ENCODE assay signal across 30 cellular contexts in genomic region chr10:11653758-11654471, GRCh38.
"Had no signal": no experiment of that assay in that cellular context is flagged by ENCODE, and none has a peak within 500 bp of the region (broad histone marks: within the 10 kb centered on the region; RNA-seq: fewer than 3 reads in every experiment).

No MANE protein-coding gene starts in this region.

- H3K36me3 ChIP-seq: left lung, lower lobe of right lung, neural progenitor cell, pancreas, prostate gland, sigmoid colon, spleen, suprapubic skin, thoracic aorta, tibial artery, upper lobe of right lung, uterus had no signal

- ATAC-seq: left colon; left lung; lower lobe of right lung; natural killer cell; pancreas; right cardiac atrium; stimulated activated effector memory CD8-positive, alpha-beta T cell treated with anti-CD3 and anti-CD28 coated beads, Interleukin-12 subunit alpha, Interleukin-12 subunit beta, amount 100 ng/mL, for 72 hours; upper lobe of right lung had no signal

- H3K27me3 Mint-ChIP-seq: naive B cell; stimulated activated naive CD8-positive, alpha-beta T cell treated with anti-CD3 and anti-CD28 coated beads, Interleukin-15, Interleukin-2, amounts not matched to agents 100 ng/mL and 50 ng/mL, for 24 hours had no signal

- H3K27me3 ChIP-seq: left lung, neural progenitor cell, pancreas, sigmoid colon, spleen, suprapubic skin, tibial artery, upper lobe of right lung, uterus had no signal

- H3K4me3 ChIP-seq: left lung, lower lobe of right lung, neural progenitor cell, pancreas, prostate gland, sigmoid colon, spleen, suprapubic skin, thoracic aorta, tibial artery, upper lobe of right lung, uterus had no signal

- DNase-seq: hippocampal formation; immature natural killer cell; kidney; left colon; left lung; lower lobe of right lung; mammary epithelial cell; mesenchymal stem cell; naive B cell; natural killer cell; nephron progenitor cell; pancreas; retina; right cardiac atrium; sigmoid colon; small intestine; stimulated activated CD4-positive, alpha-beta T cell treated with anti-CD3 and anti-CD28 coated beads, Interleukin-4, amount 100 ng/mL, for 24 hours; stimulated activated naive CD4-positive, alpha-beta T cell; tibial artery; trophoblast cell; upper lobe of right lung; uterus had no signal

- H3K27ac ChIP-seq: left lung, lower lobe of right lung, neural progenitor cell, pancreas, prostate gland, sigmoid colon, spleen, suprapubic skin, thoracic aorta, tibial artery, upper lobe of right lung, uterus had no signal

- H3K9ac ChIP-seq: neural progenitor cell had no signal

- H3K9me3 Mint-ChIP-seq: immature natural killer cell; mesothelial cell of epicardium; naive B cell; natural killer cell; nephron progenitor cell; stimulated activated effector memory CD8-positive, alpha-beta T cell treated with anti-CD3 and anti-CD28 coated beads, Interleukin-12 subunit alpha, Interleukin-12 subunit beta, amount 100 ng/mL, for 72 hours; stimulated activated naive CD8-positive, alpha-beta T cell treated with anti-CD3 and anti-CD28 coated beads, Interleukin-15, Interleukin-2, amounts not matched to agents 100 ng/mL and 50 ng/mL, for 24 hours had no signal

- H3K4me3 Mint-ChIP-seq: immature natural killer cell; mesothelial cell of epicardium; natural killer cell; nephron progenitor cell; neural progenitor cell; stimulated activated effector memory CD8-positive, alpha-beta T cell treated with anti-CD3 and anti-CD28 coated beads, Interleukin-12 subunit alpha, Interleukin-12 subunit beta, amount 100 ng/mL, for 72 hours; stimulated activated naive CD8-positive, alpha-beta T cell treated with anti-CD3 and anti-CD28 coated beads, Interleukin-15, Interleukin-2, amounts not matched to agents 100 ng/mL and 50 ng/mL, for 24 hours had no signal

- H3K4me1 Mint-ChIP-seq: immature natural killer cell; natural killer cell; neural progenitor cell; stimulated activated effector memory CD8-positive, alpha-beta T cell treated with anti-CD3 and anti-CD28 coated beads, Interleukin-12 subunit alpha, Interleukin-12 subunit beta, amount 100 ng/mL, for 72 hours had no signal

- H3K9me3 ChIP-seq: left lung, lower lobe of right lung, pancreas, prostate gland, sigmoid colon, spleen, suprapubic skin, thoracic aorta, tibial artery, upper lobe of right lung, uterus had no signal

- H3K36me3 Mint-ChIP-seq: immature natural killer cell; mesothelial cell of epicardium; naive B cell; natural killer cell; neural progenitor cell; stimulated activated effector memory CD8-positive, alpha-beta T cell treated with anti-CD3 and anti-CD28 coated beads, Interleukin-12 subunit alpha, Interleukin-12 subunit beta, amount 100 ng/mL, for 72 hours had no signal

- H3K4me1 ChIP-seq: left lung, neural progenitor cell, pancreas, prostate gland, sigmoid colon, upper lobe of right lung, uterus had no signal

- H3K27ac Mint-ChIP-seq: immature natural killer cell; mesothelial cell of epicardium; natural killer cell; nephron progenitor cell; neural progenitor cell; stimulated activated effector memory CD8-positive, alpha-beta T cell treated with anti-CD3 and anti-CD28 coated beads, Interleukin-12 subunit alpha, Interleukin-12 subunit beta, amount 100 ng/mL, for 72 hours; stimulated activated naive CD8-positive, alpha-beta T cell treated with anti-CD3 and anti-CD28 coated beads, Interleukin-15, Interleukin-2, amounts not matched to agents 100 ng/mL and 50 ng/mL, for 24 hours had no signal
